13 cellular contexts compared by ENCODE assay signal in the genomic region with DNA sequence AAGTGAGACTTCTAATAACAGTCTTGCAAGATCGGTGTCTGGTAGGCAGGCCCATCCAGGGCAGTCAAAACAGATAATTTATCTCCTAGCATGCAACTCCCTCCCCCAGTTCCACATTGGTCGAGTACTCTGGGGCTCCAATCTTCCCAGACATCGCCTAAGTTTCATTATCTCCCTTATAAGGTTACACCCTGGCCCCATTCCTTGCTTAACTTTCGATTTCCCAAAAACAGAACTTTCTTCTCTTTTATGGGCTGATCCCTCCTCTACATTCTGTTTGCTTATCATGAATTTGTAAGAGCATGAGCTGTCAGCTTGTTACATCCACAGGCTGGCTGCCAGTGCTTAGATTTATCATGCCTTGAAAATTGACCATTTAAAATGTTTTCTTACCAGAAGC.
DNase-seq lines count a peak whose midpoint lies in the region; TF ChIP-seq lines count a peak whose summit lies in the region.
"Had no signal": no experiment of that assay in that cellular context is flagged by ENCODE, and none has a peak within 500 bp of the region (broad histone marks: within the 10 kb centered on the region; RNA-seq: fewer than 3 reads in every experiment).

No MANE protein-coding gene starts in this region.

- in situ Hi-C loops in GM13977 (cut with MboI; ENCODE audit: low pct_unique_long_range_greater_than_20kb, low sequenced_read_pairs, unreplicated experiment): no loop called here

- DNase-seq in A172 (ENCODE audit: low spot score) (peak; percentile 29), OCI-M2 (lab: John Stamatoyannopoulos, UW; ENCODE audit: unreplicated experiment) (peak; percentile 73), fibroblast of villous mesenchyme (ENCODE audit: low read depth) (peak; percentile 0), NCI-H82 (lab: John Stamatoyannopoulos, UW) (no peak), GM13977 (ENCODE audit: low spot score) (no peak), SIG-M5 (lab: John Stamatoyannopoulos, UW) (no peak)
- DNase-seq in activated naive CD4-positive, alpha-beta T cell treated with anti-CD3 and anti-CD28 coated beads for 36 hours: no peak
- DNase-seq: activated effector memory CD4-positive, alpha-beta T cell treated with Interleukin-2 at 50 U/mL for 16 hours; foreskin melanocyte; NCI-H2107; retina; stimulated activated CD4-positive, alpha-beta T cell treated with anti-CD3 and anti-CD28 coated beads, Interleukin-4, amount 100 ng/mL, for 24 hours had no signal

- peak overlapping the region in 2 of 3 experiments; percentile 21 to 49 for H3K4me3 Mint-ChIP-seq in nephron
- no peak overlapping the region for H3K4me3 Mint-ChIP-seq in activated naive CD4-positive, alpha-beta T cell treated with anti-CD3 and anti-CD28 coated beads for 36 hours

- CTCF ChIA-PET in activated naive CD4-positive, alpha-beta T cell treated with anti-CD3 and anti-CD28 coated beads for 36 hours (lab: Charles Lee): interaction anchor here (0.6 kb wide), 1 partner anchor 9 kb away, joined by 3 read pairs; no protein-coding TSS in a partner anchor

- no peaks in the 10 kb centered on the region for H3K27me3 Mint-ChIP-seq in nephron (ENCODE audit: low read depth)
- H3K27me3 Mint-ChIP-seq in activated naive CD4-positive, alpha-beta T cell treated with anti-CD3 and anti-CD28 coated beads for 36 hours (ENCODE audit: low read depth): no peaks in the 10 kb centered on the region

- H3K4me3 ChIP-seq in fibroblast of villous mesenchyme (ENCODE audit: low read depth, low read length): no peak overlapping the region

- TF ChIP-seq CTCF in fibroblast of villous mesenchyme (IDR thresholded peaks at IDR 0.05; ENCODE audit: insufficient read depth, low read depth, low read length) (no peak), nephron (IDR thresholded peaks at IDR 0.05; ENCODE audit: unreplicated experiment in 3 of 3) (no peak), GM13977 (IDR thresholded peaks at IDR 0.05; ENCODE audit: extremely low read depth, insufficient read depth, missing control alignments) (no peak)

- peaks cover 2% of the 10 kb centered on the region for H3K9me3 Mint-ChIP-seq in nephron
- peaks cover 5% of the 10 kb centered on the region for H3K9me3 Mint-ChIP-seq in activated naive CD4-positive, alpha-beta T cell treated with anti-CD3 and anti-CD28 coated beads for 36 hours

- H3K27ac Mint-ChIP-seq in nephron: peak overlapping the region; percentile 80 to 84 (median 83)
- no peak overlapping the region for H3K27ac Mint-ChIP-seq in activated naive CD4-positive, alpha-beta T cell treated with anti-CD3 and anti-CD28 coated beads for 36 hours

- intact Hi-C loops in activated naive CD4-positive, alpha-beta T cell treated with anti-CD3 and anti-CD28 coated beads for 36 hours (cut with micrococcal nuclease): no loop called here

- H3K36me3 Mint-ChIP-seq in nephron (ENCODE audit: low read depth): no peaks in the 10 kb centered on the region
- H3K36me3 Mint-ChIP-seq in activated naive CD4-positive, alpha-beta T cell treated with anti-CD3 and anti-CD28 coated beads for 36 hours (ENCODE audit: low read depth): no peaks in the 10 kb centered on the region

- H3K4me1 Mint-ChIP-seq in nephron: peaks cover 14% of the 10 kb centered on the region
- H3K4me1 Mint-ChIP-seq in activated naive CD4-positive, alpha-beta T cell treated with anti-CD3 and anti-CD28 coated beads for 36 hours (ENCODE audit: low read depth): no peaks in the 10 kb centered on the region

Comparison
In these comparisons a context has a peak if more than half of its experiments do, and no peak if none do; other contexts are left out.
1. DNase-seq: peak in A172 (single experiment), OCI-M2 (single experiment) and fibroblast of villous mesenchyme (single experiment); none in NCI-H82 (single experiment), activated naive CD4-positive, alpha-beta T cell treated with anti-CD3 and anti-CD28 coated beads for 36 hours (single experiment), GM13977 (single experiment) and SIG-M5 (single experiment).